ENCODE assay signal across 8 cellular contexts in genomic region chrX:54182194-54182863, GRCh38. TPM values are rescaled to one million over a fixed set of nuclear protein-coding genes. Genes with fewer than 3 reads are reported as not detected.
A peak's percentile ranks its signal among the peaks of the same experiment; 100 is the strongest.
DNase-seq lines count a peak whose midpoint lies in the region; ATAC-seq lines count a peak whose summit lies in the region.

No MANE protein-coding gene starts in this region.

- H3K4me1 ChIP-seq in endocrine pancreas (ENCODE audit: control insufficient read depth, insufficient read depth, low read length) = peaks cover 21% of the 10 kb centered on the region
- peaks cover 30% of the 10 kb centered on the region for H3K4me1 ChIP-seq in mononuclear cell (ENCODE audit: insufficient read depth, low read length)

- H3K27me3 ChIP-seq in endocrine pancreas (ENCODE audit: control insufficient read depth, insufficient read depth, low read length) (no peaks in the 10 kb centered on the region), mononuclear cell (ENCODE audit: insufficient read depth, low read length) (no peaks in the 10 kb centered on the region)

- peak overlapping the region; percentile 77 for H3K4me3 ChIP-seq in endocrine pancreas (ENCODE audit: control insufficient read depth, insufficient read depth, low read length)
- peak overlapping the region; percentile 53 for H3K4me3 ChIP-seq in mononuclear cell (ENCODE audit: low read length)

- no peaks in the 10 kb centered on the region for H3K9me3 ChIP-seq in endocrine pancreas (ENCODE audit: control insufficient read depth, low read length)
- H3K9me3 ChIP-seq in mononuclear cell (ENCODE audit: low read depth, low read length) = no peaks in the 10 kb centered on the region

- DNase-seq in AG20443 (ENCODE audit: low spot score) (peak; percentile 50), NCI-H748 (lab: John Stamatoyannopoulos, UW; ENCODE audit: unreplicated experiment) (peak; percentile 69)
- DNase-seq in activated CD8-positive, alpha-beta memory T cell treated with anti-CD3 and anti-CD28 coated beads for 48 hours (ENCODE audit: low read depth in 2 of 3, low spot score in 2 of 3) = peak; percentile 8 to 27 (median 9)
- DNase-seq in stimulated activated CD8-positive, alpha-beta memory T cell treated with anti-CD3 and anti-CD28 coated beads, Interleukin-4, amount 100 ng/mL, for 24 hours (ENCODE audit: low read depth) = peak; percentile 38

- no peaks in the 10 kb centered on the region for H3K36me3 ChIP-seq in endocrine pancreas (ENCODE audit: control insufficient read depth, insufficient read depth, low read length)

- peak overlapping the region; percentile 66 for H3K9ac ChIP-seq in endocrine pancreas (ENCODE audit: control insufficient read depth, insufficient read depth, low read length)

- ATAC-seq in GM18907 (IDR thresholded peaks at IDR 0.05; ENCODE audit: unreplicated experiment) (peak; percentile 69), HG03139 (IDR thresholded peaks at IDR 0.05; ENCODE audit: unreplicated experiment) (peak; percentile 66)

RNA-seq across cellular contexts. Expression of gene FAM120C, which starts 0.7 kb away (rescaled TPM):
- 5.1 TPM for total RNA-seq in mononuclear cell

Comparison
In these comparisons a context has a peak if more than half of its experiments do, and no peak if none do; other contexts are left out.
1. Peak in every context shown above with its lines: DNase-seq, ATAC-seq and H3K4me3 ChIP-seq.
2. DNase-seq: peak in every context shown above with its lines; median percentile 69 in NCI-H748; 50 in AG20443; 38 in stimulated activated CD8-positive, alpha-beta memory T cell treated with anti-CD3 and anti-CD28 coated beads, Interleukin-4, amount 100 ng/mL, for 24 hours; 9 in activated CD8-positive, alpha-beta memory T cell treated with anti-CD3 and anti-CD28 coated beads for 48 hours.